In the genomic region with DNA sequence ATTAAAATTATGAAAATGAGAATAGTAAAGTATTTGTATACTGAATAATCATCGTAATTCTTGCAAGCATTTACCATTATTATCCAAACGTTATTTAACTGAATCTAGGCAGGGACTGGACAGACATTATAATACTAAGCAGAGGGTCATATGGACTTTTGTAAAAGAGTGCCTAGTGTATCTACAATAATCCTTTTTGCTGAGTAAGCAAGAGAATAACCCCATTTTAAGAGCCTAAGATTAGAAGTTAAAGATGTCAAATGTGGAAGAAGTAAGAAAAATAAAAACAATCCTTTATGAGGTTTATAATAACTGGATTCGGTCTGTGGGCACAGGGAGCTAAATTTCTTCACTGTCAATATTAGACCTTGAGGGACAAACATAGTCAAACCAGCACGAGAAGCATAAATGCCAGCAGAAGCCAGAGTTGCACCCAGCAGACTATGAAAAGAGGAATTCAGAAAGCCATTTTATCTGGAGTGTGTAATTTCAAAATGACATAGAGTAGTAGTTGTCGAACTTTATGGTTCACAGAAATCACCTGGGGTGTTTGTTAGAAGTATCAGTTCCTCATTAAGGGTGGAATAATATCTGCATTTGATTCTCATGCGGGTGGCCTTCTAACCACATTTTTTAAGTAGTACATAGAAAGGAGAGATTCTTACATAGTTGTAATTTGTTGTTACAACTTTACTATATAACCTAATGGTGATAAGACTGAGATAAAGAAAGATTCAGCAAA, we compare ENCODE assay signal across 1 cellular context.
TF ChIP-seq lines count a peak whose summit lies in the region.

No MANE protein-coding gene starts in this region.

TF ChIP-seq in GM12878, 131 proteins besides CTCF, POLR2A, EP300 and RAD21 (continued from another document):
- 0 out of 2 replicates have a peak, but pooled peaks have one; percentile 10 for TF ChIP-seq GABPA (IDR thresholded peaks at IDR 0.05; ENCODE audit: low read depth)
